ENCODE assay signal across 21 cellular contexts in the genomic region with DNA sequence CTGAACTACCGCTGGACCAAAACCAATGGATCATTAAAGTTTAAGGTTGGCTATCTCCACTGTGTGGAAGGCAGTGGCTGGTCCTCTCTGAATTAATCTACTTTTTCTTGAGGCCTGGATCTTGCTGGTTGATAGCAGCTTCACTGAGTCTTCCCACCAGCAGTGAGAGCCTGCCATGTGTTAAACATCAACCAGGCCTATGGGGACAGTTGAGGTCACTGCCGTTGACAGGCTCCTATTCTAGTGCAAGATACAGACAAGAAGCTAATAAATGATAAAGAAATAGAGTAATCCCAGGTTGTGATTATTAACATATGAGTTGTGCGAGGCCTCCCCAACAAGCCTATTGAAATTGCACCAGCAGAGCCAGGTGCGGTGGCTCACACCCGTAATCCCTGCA. TPM values are rescaled to one million over a fixed set of nuclear protein-coding genes. Genes with fewer than 3 reads are reported as not detected.
DNase-seq lines count a peak whose midpoint lies in the region; ATAC-seq, FAIRE-seq and TF ChIP-seq lines count a peak whose summit lies in the region.
"Had no signal": no experiment of that assay in that cellular context is flagged by ENCODE, and none has a peak within 500 bp of the region (broad histone marks: within the 10 kb centered on the region; RNA-seq: fewer than 3 reads in every experiment).

No MANE protein-coding gene starts in this region.

- H3K36me3 ChIP-seq in HepG2 (replicated peaks in 1 of 2; ENCODE audit: control insufficient read depth in 1 of 2, insufficient read depth in 2 of 2, low read length in 2 of 2): no peaks in the 10 kb centered on the region
- no peaks in the 10 kb centered on the region for H3K36me3 ChIP-seq in right lobe of liver
- H3K36me3 ChIP-seq in RWPE2 (ENCODE audit: low read depth): no peaks in the 10 kb centered on the region
- H3K36me3 ChIP-seq: BLaER1 had no signal

- H3K4me1 ChIP-seq in HepG2 (ENCODE audit: insufficient read depth, low read length): 0 out of 2 replicates have a peak, but pooled peaks cover 6% of the 10 kb centered on the region
- no peaks in the 10 kb centered on the region for H3K4me1 ChIP-seq in right lobe of liver
- H3K4me1 ChIP-seq in RWPE2 (ENCODE audit: insufficient read depth, poor library complexity, severe bottlenecking): peaks cover 24% of the 10 kb centered on the region

- in situ Hi-C loops in HepG2 (cut with HindIII; ENCODE audit: extremely low pct_ligation_motif_present, low pct_unique_long_range_greater_than_20kb): no loop called here

- TF ChIP-seq CTCF in HepG2 (CRISPR knock-in tag; IDR thresholded peaks at IDR 0.05) (no peak), right lobe of liver (IDR thresholded peaks at IDR 0.05) (no peak), RWPE2 (IDR thresholded peaks at IDR 0.05; ENCODE audit: poor library complexity, severe bottlenecking) (no peak)

- no peak for DNase-seq in HepG2 (ENCODE audit: low spot score)
- DNase-seq in right lobe of liver: no peak
- DNase-seq in RWPE2 (ENCODE audit: low spot score): no peak
- DNase-seq in left colon: no peak
- DNase-seq in nucleus accumbens (lab: John Stamatoyannopoulos, UW): no peak
- DNase-seq in NCI-H524 (lab: John Stamatoyannopoulos, UW): no peak
- DNase-seq in activated CD4-positive, alpha-beta T cell treated with anti-CD3 and anti-CD28 coated beads for 48 hours: no peak
- DNase-seq: 8988T; AML-193; CD4-positive, CD25-positive, alpha-beta regulatory T cell; DMS153; DMS79 treated with DMSO at 0.1 percent for 48 hours; EL; HCEC 1CT; IMR-90 had no signal

- 41% methylated on average over 5 of the region's 5 CpGs for WGBS in HepG2 (ENCODE audit: low lambda C conversion rate)
- 72% methylated on average over 4 of the region's 5 CpGs for WGBS in right lobe of liver (ENCODE audit: insufficient coverage, low coverage, low lambda C conversion rate, missing lambda C conversion rate)

- no peak overlapping the region for H2AFZ ChIP-seq in HepG2 (ENCODE audit: low read length)

- H3K27me3 ChIP-seq in HepG2 (ENCODE audit: control insufficient read depth in 1 of 2, insufficient read depth in 2 of 2, low read length in 2 of 2) (0 out of 5 replicates have a peak, but pooled peaks cover 0 to 3% of the 10 kb centered on the region in 2 experiments), right lobe of liver (no peaks in the 10 kb centered on the region), RWPE2 (ENCODE audit: insufficient read depth, poor library complexity, severe bottlenecking) (no peaks in the 10 kb centered on the region)
- H3K27me3 ChIP-seq: BLaER1 had no signal

- TF ChIP-seq RAD21 in HepG2 (CRISPR knock-in tag; IDR thresholded peaks at IDR 0.05): no peak

- H3K4me2 ChIP-seq in HepG2 (ENCODE audit: low read depth, low read length): no peak overlapping the region
- H3K4me2 ChIP-seq: BLaER1 had no signal

- TF ChIP-seq POLR2A in HepG2 (IDR thresholded peaks at IDR 0.05; ENCODE audit: insufficient read depth in 1 of 2, low read depth in 2 of 2, low read length in 2 of 2): no peak
- no peak for TF ChIP-seq POLR2A in right lobe of liver (IDR thresholded peaks at IDR 0.05)

- BruUV-seq in HepG2 (replicated peaks; lab: Mats Ljungman, UMichigan): no TSS peak

- H4K20me1 ChIP-seq in HepG2 (ENCODE audit: insufficient read depth, low read length): no peaks in the 10 kb centered on the region
- H4K20me1 ChIP-seq: BLaER1 had no signal

- no peak overlapping the region for H3K27ac ChIP-seq in HepG2 (ENCODE audit: extremely low read length, insufficient read depth, low read length)
- H3K27ac ChIP-seq in right lobe of liver: no peak overlapping the region
- H3K27ac ChIP-seq in RWPE2 (ENCODE audit: poor library complexity, severe bottlenecking): peak overlapping the region; percentile 66
- H3K27ac ChIP-seq: BLaER1, HL-60 had no signal

- H3K79me2 ChIP-seq in HepG2 (ENCODE audit: insufficient read depth, low read length): no peaks in the 10 kb centered on the region

- H3K9ac ChIP-seq in HepG2 (ENCODE audit: insufficient read depth, low read depth, low read length): no peak overlapping the region
- H3K9ac ChIP-seq: BLaER1 had no signal

- H3K4me3 ChIP-seq in HepG2 (replicated peaks in 1 of 3; ENCODE audit: insufficient read depth in 1 of 3, low read depth in 2 of 3, low read length in 3 of 3) (no peak overlapping the region), right lobe of liver (no peak overlapping the region), RWPE2 (ENCODE audit: severe bottlenecking) (no peak overlapping the region)
- H3K4me3 ChIP-seq: BLaER1 had no signal

- FAIRE-seq in HepG2 (lab: Jason Lieb, UNC): peak; percentile 30
- FAIRE-seq: D721Med, G401.6, GM12892 had no signal

- TF ChIP-seq EP300 in HepG2 (IDR thresholded peaks at IDR 0.05; ENCODE audit: low read depth in 2 of 2, low read length in 2 of 2) (no peak), HepG2 (CRISPR knock-in tag; IDR thresholded peaks at IDR 0.05; ENCODE audit: borderline replicate concordance) (no peak)

- POLR2A ChIA-PET in HepG2 (lab: Yijun Ruan, JAX): no interaction called here

- CTCF ChIA-PET in HepG2 (lab: Yijun Ruan, JAX; ENCODE audit: low intra/inter-chr PET ratio, low total read pairs): no interaction called here

- intact Hi-C loops in HepG2 (cut with micrococcal nuclease; ENCODE audit: unreplicated experiment) (no loop called here), right lobe of liver (cut with DNase I) (no loop called here), left colon (cut with DNase I, micrococcal nuclease) (no loop called here)

- H3K9me3 ChIP-seq in HepG2 (ENCODE audit: low read length) (no peaks in the 10 kb centered on the region), right lobe of liver (no peaks in the 10 kb centered on the region), RWPE2 (ENCODE audit: severe bottlenecking) (no peaks in the 10 kb centered on the region)
- H3K9me3 ChIP-seq: BLaER1 had no signal

- ATAC-seq in HepG2 (peak; percentile 72), right lobe of liver (no peak), RWPE2 (ENCODE audit: low read depth) (no peak), left colon (peak; percentile 16), GM18858 (IDR thresholded peaks at IDR 0.05; ENCODE audit: unreplicated experiment) (no peak)

TF ChIP-seq in HepG2, 621 proteins besides CTCF, POLR2A, EP300 and RAD21 (continues in another document):
- TF ChIP-seq, protein P1, sequence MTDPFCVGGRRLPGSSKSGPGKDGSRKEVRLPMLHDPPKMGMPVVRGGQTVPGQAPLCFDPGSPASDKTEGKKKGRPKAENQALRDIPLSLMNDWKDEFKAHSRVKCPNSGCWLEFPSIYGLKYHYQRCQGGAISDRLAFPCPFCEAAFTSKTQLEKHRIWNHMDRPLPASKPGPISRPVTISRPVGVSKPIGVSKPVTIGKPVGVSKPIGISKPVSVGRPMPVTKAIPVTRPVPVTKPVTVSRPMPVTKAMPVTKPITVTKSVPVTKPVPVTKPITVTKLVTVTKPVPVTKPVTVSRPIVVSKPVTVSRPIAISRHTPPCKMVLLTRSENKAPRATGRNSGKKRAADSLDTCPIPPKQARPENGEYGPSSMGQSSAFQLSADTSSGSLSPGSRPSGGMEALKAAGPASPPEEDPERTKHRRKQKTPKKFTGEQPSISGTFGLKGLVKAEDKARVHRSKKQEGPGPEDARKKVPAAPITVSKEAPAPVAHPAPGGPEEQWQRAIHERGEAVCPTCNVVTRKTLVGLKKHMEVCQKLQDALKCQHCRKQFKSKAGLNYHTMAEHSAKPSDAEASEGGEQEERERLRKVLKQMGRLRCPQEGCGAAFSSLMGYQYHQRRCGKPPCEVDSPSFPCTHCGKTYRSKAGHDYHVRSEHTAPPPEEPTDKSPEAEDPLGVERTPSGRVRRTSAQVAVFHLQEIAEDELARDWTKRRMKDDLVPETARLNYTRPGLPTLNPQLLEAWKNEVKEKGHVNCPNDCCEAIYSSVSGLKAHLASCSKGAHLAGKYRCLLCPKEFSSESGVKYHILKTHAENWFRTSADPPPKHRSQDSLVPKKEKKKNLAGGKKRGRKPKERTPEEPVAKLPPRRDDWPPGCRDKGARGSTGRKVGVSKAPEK (CRISPR knock-in tag; IDR thresholded peaks at IDR 0.05; ENCODE audit: borderline replicate concordance): no peak
- TF ChIP-seq HDAC1 (CRISPR knock-in tag; IDR thresholded peaks at IDR 0.05) (no peak), RFX3 (CRISPR knock-in tag; IDR thresholded peaks at IDR 0.05) (no peak)
- TF ChIP-seq, protein P2, sequence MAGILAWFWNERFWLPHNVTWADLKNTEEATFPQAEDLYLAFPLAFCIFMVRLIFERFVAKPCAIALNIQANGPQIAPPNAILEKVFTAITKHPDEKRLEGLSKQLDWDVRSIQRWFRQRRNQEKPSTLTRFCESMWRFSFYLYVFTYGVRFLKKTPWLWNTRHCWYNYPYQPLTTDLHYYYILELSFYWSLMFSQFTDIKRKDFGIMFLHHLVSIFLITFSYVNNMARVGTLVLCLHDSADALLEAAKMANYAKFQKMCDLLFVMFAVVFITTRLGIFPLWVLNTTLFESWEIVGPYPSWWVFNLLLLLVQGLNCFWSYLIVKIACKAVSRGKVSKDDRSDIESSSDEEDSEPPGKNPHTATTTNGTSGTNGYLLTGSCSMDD (CRISPR knock-in tag; IDR thresholded peaks at IDR 0.05): no peak

RNA-seq across cellular contexts. Expression of a gene that starts 23.5 kb away (rescaled TPM):
- total RNA-seq in HepG2 (2016; rRNA removed; fragmentation: Illumina TruSeq; extraction: Trizol): not detected in 2 replicates
- total RNA-seq in HepG2 (2016; cell fraction: cytosol; rRNA removed; fragmentation: Illumina TruSeq; extraction: Trizol; ENCODE audit: low read depth): not detected in 2 replicates
- not detected in 2 replicates for total RNA-seq in HepG2 (2016; cell fraction: insoluble cytoplasmic fraction; rRNA removed; fragmentation: Illumina TruSeq; extraction: Trizol)
- not detected in 2 replicates for total RNA-seq in HepG2 (2016; cell fraction: membrane; rRNA removed; fragmentation: Illumina TruSeq; extraction: Trizol)
- total RNA-seq in HepG2 (2016; cell fraction: nucleus; rRNA removed; fragmentation: Illumina TruSeq; extraction: Trizol): not detected in 2 replicates
- not detected in 2 replicates for polyA plus RNA-seq in HepG2 (2011; rRNA removed)
- polyA plus RNA-seq in HepG2 (2011; cell fraction: cytosol; rRNA removed): not detected in 2 replicates
- not detected in 2 replicates for polyA plus RNA-seq in HepG2 (2011; cell fraction: nucleus; rRNA removed)
- not detected in 2 replicates for polyA plus RNA-seq in HepG2 (2012)
- not detected in 2 replicates for polyA plus RNA-seq in HepG2 (2016; cell fraction: cytosol; fragmentation: Illumina TruSeq; extraction: Trizol; ENCODE audit: low read depth)
- polyA plus RNA-seq in HepG2 (2016; cell fraction: insoluble cytoplasmic fraction; fragmentation: Illumina TruSeq; extraction: Trizol; ENCODE audit: low read depth): not detected in 2 replicates
- not detected in 2 replicates for polyA plus RNA-seq in HepG2 (2016; cell fraction: membrane; fragmentation: Illumina TruSeq; extraction: Trizol; ENCODE audit: low read depth)
- polyA plus RNA-seq in HepG2 (2016; cell fraction: nucleus; fragmentation: Illumina TruSeq; extraction: Trizol; ENCODE audit: insufficient read depth, low read depth): not detected in 2 replicates
- 7.5 TPM in 1 of 2 replicates, not detected in the other for polyA minus RNA-seq in HepG2 (2011; rRNA and poly(A)+ RNA removed; ENCODE audit: low replicate concordance)
- not detected in 2 replicates for polyA minus RNA-seq in HepG2 (2011; cell fraction: cytosol; rRNA and poly(A)+ RNA removed)
- polyA minus RNA-seq in HepG2 (2011; cell fraction: nucleus; rRNA and poly(A)+ RNA removed): not detected in 2 replicates
- not detected for total RNA-seq in right lobe of liver
- 1 to 10 TPM in 1 of 2 donors, under 1 TPM in 1; 0.52 to 1.6 TPM for total RNA-seq in left colon
- total RNA-seq: CD4-positive, CD25-positive, alpha-beta regulatory T cell had no signal
- polyA plus RNA-seq: CD4-positive, CD25-positive, alpha-beta regulatory T cell had no signal

Comparison
In these comparisons a context has a peak if more than half of its experiments do, and no peak if none do; other contexts are left out.
1. ATAC-seq: peak in HepG2 (single experiment) and left colon (single experiment); none in right lobe of liver (0 of 4), RWPE2 (single experiment) and GM18858 (single experiment).